Comparison of ENCODE assay signal across 8 cellular contexts in the genomic region with DNA sequence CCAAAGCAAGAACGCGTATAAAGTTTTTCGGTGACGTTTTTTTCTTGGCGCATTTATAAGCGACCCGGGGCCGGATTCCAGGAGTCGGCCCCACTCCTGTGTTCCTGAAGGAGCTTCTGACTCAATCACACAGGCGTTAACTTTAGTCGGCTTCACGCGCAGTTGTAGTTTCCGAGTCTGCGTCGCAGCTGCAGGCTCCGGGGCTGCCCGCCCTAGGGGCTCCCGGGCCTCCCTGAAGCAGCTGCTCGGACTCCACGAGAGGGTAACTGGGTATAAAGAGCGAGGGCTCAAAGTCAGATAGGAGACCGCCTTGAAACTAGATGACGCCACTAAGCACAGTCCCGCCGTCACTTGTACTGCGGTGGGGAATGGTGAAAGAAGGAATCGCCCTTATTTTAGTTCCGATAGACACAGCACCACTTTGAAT. TPM values are rescaled to one million over a fixed set of nuclear protein-coding genes. Genes with fewer than 3 reads are reported as not detected.
A peak's percentile ranks its signal among the peaks of the same experiment; 100 is the strongest.
DNase-seq lines count a peak whose midpoint lies in the region; ATAC-seq and TF ChIP-seq lines count a peak whose summit lies in the region.

No MANE protein-coding gene starts in this region.

- H3K9me3 ChIP-seq in HEK293 (ENCODE audit: control insufficient read depth, insufficient read depth, low read depth, low read length) (no peaks in the 10 kb centered on the region), OCI-LY7 (ENCODE audit: low read length) (no peaks in the 10 kb centered on the region)

- no peaks in the 10 kb centered on the region for H3K79me2 ChIP-seq in OCI-LY7 (ENCODE audit: insufficient read depth, low read depth, low read length)

- intact Hi-C loops in OCI-LY7 (cut with micrococcal nuclease; ENCODE audit: unreplicated experiment) = loop anchor here (2.0 kb wide), 1 partner anchor 49 kb away; a partner anchor contains a TSS

- TF ChIP-seq CTCF in HEK293 (tag by site-specific recombination; IDR thresholded peaks at IDR 0.05) = no peak
- TF ChIP-seq CTCF in OCI-LY7 (conservative IDR thresholded peaks at IDR 0.05; ENCODE audit: low read length) = no peak
- TF ChIP-seq CTCF in foreskin fibroblast (IDR thresholded peaks at IDR 0.05; ENCODE audit: low read depth, low read length) = no peak
- no peak for TF ChIP-seq CTCF in omental fat pad (IDR thresholded peaks at IDR 0.05)

- no peaks in the 10 kb centered on the region for H3K9me2 ChIP-seq in OCI-LY7 (ENCODE audit: insufficient read depth, low read length)

- H3K27ac Mint-ChIP-seq in activated T-helper 17 cell treated with anti-CD3 and anti-CD28 coated beads, Interleukin-2, amount 50 U/mL, for 72 hours = peak overlapping the region; percentile 87

- no peaks in the 10 kb centered on the region for H4K20me1 ChIP-seq in OCI-LY7 (ENCODE audit: insufficient read depth, low read length)

- peak overlapping the region; percentile 59; the same call in 1 of the 2 replicates for H2AFZ ChIP-seq in OCI-LY7 (ENCODE audit: low read length)

- peak overlapping the region; percentile 82 for H3K4me2 ChIP-seq in OCI-LY7 (ENCODE audit: low read length)

- H3K4me1 Mint-ChIP-seq in activated T-helper 17 cell treated with anti-CD3 and anti-CD28 coated beads, Interleukin-2, amount 50 U/mL, for 72 hours = peaks cover 5% of the 10 kb centered on the region

- POLR2A ChIA-PET in HEK293 (lab: Yijun Ruan, JAX) (interaction anchor here (0.7 to 3.5 kb wide), 5 partner anchors 9 to 41 kb away, joined by 3 to 25 read pairs (median 6); a partner anchor contains a TSS), OCI-LY7 (lab: Charles Lee) (no interaction called here)

- BruUV-seq in OCI-LY7 (replicated peaks; lab: Mats Ljungman, UMichigan) = no TSS peak

- peaks cover 32% of the 10 kb centered on the region for H3K36me3 Mint-ChIP-seq in activated T-helper 17 cell treated with anti-CD3 and anti-CD28 coated beads, Interleukin-2, amount 50 U/mL, for 72 hours (ENCODE audit: low read depth)

- H3K27me3 Mint-ChIP-seq in activated T-helper 17 cell treated with anti-CD3 and anti-CD28 coated beads, Interleukin-2, amount 50 U/mL, for 72 hours = no peaks in the 10 kb centered on the region

- H3K4me3 ChIP-seq in HEK293 (ENCODE audit: low read depth, low read length) (peak overlapping the region; percentile 48), OCI-LY7 (ENCODE audit: low read depth, low read length, poor library complexity, severe bottlenecking) (peak overlapping the region; percentile 71), foreskin fibroblast (ENCODE audit: low read depth in 1 of 2, low read length in 2 of 2) (peak overlapping the region; percentile 43 to 65)

- CTCF ChIA-PET in HEK293 (lab: Yijun Ruan, JAX) = interaction anchor here (0.5 kb wide), 1 partner anchor 258 kb away, joined by 3 read pairs; no protein-coding TSS in a partner anchor
- CTCF ChIA-PET in OCI-LY7 (lab: Charles Lee; ENCODE audit: unreplicated experiment) = no interaction called here

- H3K4me3 Mint-ChIP-seq in activated T-helper 17 cell treated with anti-CD3 and anti-CD28 coated beads, Interleukin-2, amount 50 U/mL, for 72 hours = peak overlapping the region; percentile 87

- DNase-seq in ELF-1 (ENCODE audit: low read depth, low spot score) = peak; percentile 79
- no peak for DNase-seq in OCI-LY7 (ENCODE audit: low spot score)
- peak; percentile 68 to 84 for DNase-seq in foreskin fibroblast
- DNase-seq in omental fat pad (ENCODE audit: low spot score) = no peak
- no peak for DNase-seq in H4 (ENCODE audit: low spot score)
- no peak for DNase-seq in epidermal melanocyte (ENCODE audit: insufficient read length, low spot score)

- peak overlapping the region; percentile 79 for H3K27ac ChIP-seq in HEK293 (ENCODE audit: extremely low read depth, low read depth, low read length)
- no peak overlapping the region for H3K27ac ChIP-seq in OCI-LY7 (ENCODE audit: low read depth, low read length, poor library complexity, severe bottlenecking)

- H3K36me3 ChIP-seq in HEK293 (ENCODE audit: control insufficient read depth in 2 of 2, insufficient read depth in 1 of 2, low read length in 2 of 2) (peaks cover 0 to 19% of the 10 kb centered on the region in 2 experiments; a peak in 1 of 3 replicates), OCI-LY7 (ENCODE audit: insufficient read depth, low read length) (peaks cover 5% of the 10 kb centered on the region; the same call in 1 of the 2 replicates)

- H3K4me1 ChIP-seq in HEK293 (ENCODE audit: control insufficient read depth, insufficient read depth, low read length) (no peaks in the 10 kb centered on the region), OCI-LY7 (ENCODE audit: insufficient read depth, low read length, poor library complexity, severe bottlenecking) (peaks cover 35% of the 10 kb centered on the region)

- no peaks in the 10 kb centered on the region for H3K9me3 Mint-ChIP-seq in activated T-helper 17 cell treated with anti-CD3 and anti-CD28 coated beads, Interleukin-2, amount 50 U/mL, for 72 hours

- ATAC-seq in activated T-helper 17 cell treated with anti-CD3 and anti-CD28 coated beads, Interleukin-2, amount 50 U/mL, for 72 hours (replicated peaks) = peak; percentile 7
- ATAC-seq in omental fat pad (ENCODE audit: low FRiP score) = peak; percentile 34

TF ChIP-seq in HEK293, 187 proteins besides CTCF, POLR2A, EP300 and RAD21 (continues in another document):
- peak; percentile 82 for TF ChIP-seq ZNF335 (tag by site-specific recombination; conservative IDR thresholded peaks at IDR 0.05)
- TF ChIP-seq ZNF366 (tag by site-specific recombination; conservative IDR thresholded peaks at IDR 0.05) = 0 out of 2 replicates have a peak, but pooled peaks have one; percentile 29
- no peak for TF ChIP-seq YY2 (tag by site-specific recombination; IDR thresholded peaks at IDR 0.05)
- TF ChIP-seq, protein P1, sequence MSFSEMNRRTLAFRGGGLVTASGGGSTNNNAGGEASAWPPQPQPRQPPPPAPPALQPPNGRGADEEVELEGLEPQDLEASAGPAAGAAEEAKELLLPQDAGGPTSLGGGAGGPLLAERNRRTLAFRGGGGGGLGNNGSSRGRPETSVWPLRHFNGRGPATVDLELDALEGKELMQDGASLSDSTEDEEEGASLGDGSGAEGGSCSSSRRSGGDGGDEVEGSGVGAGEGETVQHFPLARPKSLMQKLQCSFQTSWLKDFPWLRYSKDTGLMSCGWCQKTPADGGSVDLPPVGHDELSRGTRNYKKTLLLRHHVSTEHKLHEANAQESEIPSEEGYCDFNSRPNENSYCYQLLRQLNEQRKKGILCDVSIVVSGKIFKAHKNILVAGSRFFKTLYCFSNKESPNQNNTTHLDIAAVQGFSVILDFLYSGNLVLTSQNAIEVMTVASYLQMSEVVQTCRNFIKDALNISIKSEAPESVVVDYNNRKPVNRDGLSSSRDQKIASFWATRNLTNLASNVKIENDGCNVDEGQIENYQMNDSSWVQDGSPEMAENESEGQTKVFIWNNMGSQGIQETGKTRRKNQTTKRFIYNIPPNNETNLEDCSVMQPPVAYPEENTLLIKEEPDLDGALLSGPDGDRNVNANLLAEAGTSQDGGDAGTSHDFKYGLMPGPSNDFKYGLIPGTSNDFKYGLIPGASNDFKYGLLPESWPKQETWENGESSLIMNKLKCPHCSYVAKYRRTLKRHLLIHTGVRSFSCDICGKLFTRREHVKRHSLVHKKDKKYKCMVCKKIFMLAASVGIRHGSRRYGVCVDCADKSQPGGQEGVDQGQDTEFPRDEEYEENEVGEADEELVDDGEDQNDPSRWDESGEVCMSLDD (tag by site-specific recombination; IDR thresholded peaks at IDR 0.05) = 0 out of 2 replicates have a peak, but pooled peaks have one; percentile 17
- no peak for TF ChIP-seq ZNF626 (tag by site-specific recombination; IDR thresholded peaks at IDR 0.05)
- TF ChIP-seq ZFP3 (tag by site-specific recombination; IDR thresholded peaks at IDR 0.05; ENCODE audit: low read depth) = peak; percentile 31; the same call in 1 of the 2 replicates
- TF ChIP-seq ZXDB (tag by site-specific recombination; IDR thresholded peaks at IDR 0.05) = peak; percentile 85

RNA-seq across cellular contexts. Expression of a gene that starts 0.8 kb away (rescaled TPM):
- 7.2 and 7.4 TPM in 2 replicates for total RNA-seq in OCI-LY7 (2014; rRNA removed; shearing (Covaris generic))
- 5.6 and 7.6 TPM in 2 replicates for total RNA-seq in OCI-LY7 (2022)
- 10 to 100 TPM; 32.3 to 35.3 TPM for total RNA-seq in activated T-helper 17 cell treated with anti-CD3 and anti-CD28 coated beads, Interleukin-2, amount 50 U/mL, for 72 hours
- total RNA-seq in omental fat pad = 10 to 100 TPM; 48.3 to 98.5 (median 57.0) TPM
- total RNA-seq in H4 (2014; rRNA removed; shearing (Covaris generic)) = 8.4 and 11.4 TPM in 2 replicates

RNA-seq across cellular contexts. Expression of a gene that starts 10.1 kb away (rescaled TPM):
- 5.3 and 7.9 TPM in 2 replicates for total RNA-seq in OCI-LY7 (2014; rRNA removed; shearing (Covaris generic))
- total RNA-seq in OCI-LY7 (2022) = 14.6 and 14.7 TPM in 2 replicates
- total RNA-seq in activated T-helper 17 cell treated with anti-CD3 and anti-CD28 coated beads, Interleukin-2, amount 50 U/mL, for 72 hours = 10 to 100 TPM; 14.8 to 23.7 TPM
- total RNA-seq in omental fat pad = 10 to 100 TPM in 3 of 4 donors, 1 to 10 TPM in 1; 8.6 to 15.1 (median 14.7) TPM
- 7.6 and 7.8 TPM in 2 replicates for total RNA-seq in H4 (2014; rRNA removed; shearing (Covaris generic))

RNA-seq across cellular contexts. Expression of a gene that starts 21.2 kb away (rescaled TPM):
- total RNA-seq in OCI-LY7 (2014; rRNA removed; shearing (Covaris generic)) = 22.4 and 24.9 TPM in 2 replicates
- total RNA-seq in OCI-LY7 (2022) = 17.2 and 19.0 TPM in 2 replicates
- 10 to 100 TPM; 19.3 to 34.6 TPM for total RNA-seq in activated T-helper 17 cell treated with anti-CD3 and anti-CD28 coated beads, Interleukin-2, amount 50 U/mL, for 72 hours
- total RNA-seq in omental fat pad = 10 to 100 TPM; 11.6 to 35.0 (median 23.2) TPM
- total RNA-seq in H4 (2014; rRNA removed; shearing (Covaris generic)) = 11.4 and 17.0 TPM in 2 replicates

RNA-seq across cellular contexts. Expression of a gene that starts 23.6 kb away (rescaled TPM):
- total RNA-seq in OCI-LY7 (2014; rRNA removed; shearing (Covaris generic)) = 28.9 and 41.9 TPM in 2 replicates
- total RNA-seq in OCI-LY7 (2022) = 51.3 and 58.2 TPM in 2 replicates
- total RNA-seq in activated T-helper 17 cell treated with anti-CD3 and anti-CD28 coated beads, Interleukin-2, amount 50 U/mL, for 72 hours = 10 to 100 TPM; 22.0 to 28.5 TPM
- total RNA-seq in omental fat pad = 10 to 100 TPM in 3 of 4 donors, 1 to 10 TPM in 1; 9.9 to 19.2 (median 13.4) TPM
- 6.3 and 8.8 TPM in 2 replicates for total RNA-seq in H4 (2014; rRNA removed; shearing (Covaris generic))

RNA-seq across cellular contexts. Expression of a gene that starts 48.3 kb away (rescaled TPM):
- total RNA-seq in OCI-LY7 (2014; rRNA removed; shearing (Covaris generic)) = not detected in 2 replicates
- 0.11 TPM in 1 of 2 replicates, not detected in the other for total RNA-seq in OCI-LY7 (2022)
- not detected for total RNA-seq in activated T-helper 17 cell treated with anti-CD3 and anti-CD28 coated beads, Interleukin-2, amount 50 U/mL, for 72 hours
- total RNA-seq in omental fat pad = under 1 TPM in 1 of 4 donors, not detected in 3; 0.19 TPM
- total RNA-seq in H4 (2014; rRNA removed; shearing (Covaris generic)) = not detected in 2 replicates

Comparison
In these comparisons a context has a peak if more than half of its experiments do, and no peak if none do; other contexts are left out.
1. DNase-seq: peak in ELF-1 (single experiment) and foreskin fibroblast (2 of 2); none in OCI-LY7 (single experiment), omental fat pad (single experiment), H4 (single experiment) and epidermal melanocyte (single experiment).
2. Peak in every context shown above with its lines, with median percentiles within 50 percentile points of each other: H3K4me3 ChIP-seq.